In genomic region chr2:166223298-166223697, GRCh38 we compare ENCODE assay signal across 11 cellular contexts.
"Had no signal": no experiment of that assay in that cellular context is flagged by ENCODE, and none has a peak within 500 bp of the region (broad histone marks: within the 10 kb centered on the region; RNA-seq: fewer than 3 reads in every experiment).

No MANE protein-coding gene starts in this region.

- ATAC-seq: GM23338, HCT116 had no signal

- H2AFZ ChIP-seq: GM23248, GM23338 had no signal

- H3K9me3 Mint-ChIP-seq: GM23338, H9, HFFc6 had no signal

- H3K4me3 ChIP-seq: GM23248, GM23338, HAP-1 had no signal

- DNase-seq: GM23248, GOT3, H7, H9, HCEC 1CT, HFFc6 had no signal

- H3K4me1 Mint-ChIP-seq: GM23338, H9 had no signal

- H3K27ac Mint-ChIP-seq: GM23338, H9, HFFc6 had no signal

- H3K4me1 ChIP-seq: HAP-1 had no signal

- H3K9ac ChIP-seq: GM23248 had no signal

- H3K4me2 ChIP-seq: GM23338 had no signal

- H3K27ac ChIP-seq: GM23248 had no signal

- H3K9me3 ChIP-seq: HAP-1 had no signal

- H3K36me3 ChIP-seq: HAP-1 had no signal

- H3K4me3 Mint-ChIP-seq: GM23338, H9, HFFc6 had no signal

- FAIRE-seq: H1, H54 had no signal
